9 cellular contexts compared by ENCODE assay signal in the genomic region with DNA sequence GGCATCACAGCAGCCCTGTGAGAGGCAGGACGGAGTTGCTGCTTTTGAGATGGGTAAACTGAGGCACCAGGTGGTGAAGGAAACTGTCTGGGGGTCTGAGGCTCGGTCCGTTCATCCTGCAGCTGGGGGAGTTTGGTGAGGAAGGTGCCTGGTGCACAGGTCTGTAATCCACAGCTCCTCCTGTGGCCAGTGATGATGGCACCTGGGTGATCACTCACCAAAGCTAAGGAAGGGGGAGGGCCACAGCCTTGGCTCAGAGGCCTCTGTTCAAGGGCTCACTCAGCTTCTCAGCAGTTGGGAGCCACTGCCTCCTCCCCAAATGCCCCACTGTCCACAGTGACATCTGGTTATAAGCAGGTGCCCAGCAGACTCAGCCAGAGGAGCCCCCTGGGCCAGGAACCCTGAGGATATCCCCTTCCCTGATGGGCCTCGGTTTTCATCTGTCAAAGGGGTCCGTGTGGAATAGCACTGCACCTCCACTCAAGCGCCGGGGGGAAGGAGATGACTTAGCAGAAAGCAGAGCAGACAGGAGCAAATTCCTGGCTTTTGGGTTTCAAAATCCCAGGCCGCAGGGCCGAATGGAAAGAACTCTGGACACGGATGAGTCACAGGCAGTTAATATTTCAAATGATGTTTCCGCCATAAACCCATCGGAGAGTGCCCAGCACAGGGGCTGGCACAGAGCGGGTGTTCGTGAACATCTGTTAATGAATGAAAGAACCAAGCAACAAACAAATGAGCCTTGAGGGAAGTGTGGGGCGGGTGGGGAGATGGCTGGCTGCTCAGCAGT.
DNase-seq lines count a peak whose midpoint lies in the region; ATAC-seq, FAIRE-seq and TF ChIP-seq lines count a peak whose summit lies in the region.
"Had no signal": no experiment of that assay in that cellular context is flagged by ENCODE, and none has a peak within 500 bp of the region (broad histone marks: within the 10 kb centered on the region; RNA-seq: fewer than 3 reads in every experiment).

No MANE protein-coding gene starts in this region.

- peak; percentile 86 for ATAC-seq in WTC11
- ATAC-seq in stimulated activated naive CD8-positive, alpha-beta T cell treated with anti-CD3 and anti-CD28 coated beads, Interleukin-15, Interleukin-2, amounts not matched to agents 100 U/mL and 50 U/mL, for 24 hours = no peak

- H3K9me3 ChIP-seq in A673 (ENCODE audit: low read depth, low read length, poor library complexity, severe bottlenecking) = no peaks in the 10 kb centered on the region
- H3K9me3 ChIP-seq in kidney (ENCODE audit: control insufficient read depth in 1 of 2, low read length in 2 of 2) = no peaks in the 10 kb centered on the region
- H3K9me3 ChIP-seq in tibial nerve = no peaks in the 10 kb centered on the region

- no peaks in the 10 kb centered on the region for H3K27me3 Mint-ChIP-seq in WTC11 (ENCODE audit: low read depth)
- H3K27me3 Mint-ChIP-seq in CD14-positive monocyte (ENCODE audit: low read depth in 3 of 3) = peaks cover 0 to 8% (median 0%) of the 10 kb centered on the region in 3 donors

- H3K36me3 ChIP-seq in A673 (ENCODE audit: insufficient read depth, low read length, poor library complexity, severe bottlenecking) (no peaks in the 10 kb centered on the region), kidney (ENCODE audit: control insufficient read depth in 1 of 2, insufficient read depth in 2 of 2, low read length in 2 of 2) (no peaks in the 10 kb centered on the region), tibial nerve (no peaks in the 10 kb centered on the region)

- TF ChIP-seq POLR2A in tibial nerve (IDR thresholded peaks at IDR 0.05) (no peak), GM12891 (IDR thresholded peaks at IDR 0.05; ENCODE audit: low read depth, low read length) (no peak)

- CTCF ChIA-PET in A673 (lab: Charles Lee) = no interaction called here
- CTCF ChIA-PET in WTC11 (lab: Charles Lee) = interaction anchor here (0.6 to 3.0 kb wide), 22 partner anchors 10 to 175 kb away, joined by 3 to 28 read pairs (median 4); no protein-coding TSS in a partner anchor

- TF ChIP-seq CTCF in A673 (conservative IDR thresholded peaks at IDR 0.05; ENCODE audit: low read depth, low read length) (peak; percentile 42), WTC11 (IDR thresholded peaks at IDR 0.05) (no peak), kidney (IDR thresholded peaks at IDR 0.05; ENCODE audit: borderline replicate concordance, extremely low read depth, insufficient read depth) (no peak), tibial nerve (IDR thresholded peaks at IDR 0.05) (no peak), CD14-positive monocyte (IDR thresholded peaks at IDR 0.05) (no peak)

- FAIRE-seq in kidney (lab: Jason Lieb, UNC) (no peak), GM12891 (lab: Jason Lieb, UNC) (no peak)

- no peak overlapping the region for H3K27ac ChIP-seq in A673 (ENCODE audit: low read depth, low read length, poor library complexity, severe bottlenecking)
- H3K27ac ChIP-seq in kidney (ENCODE audit: low read depth in 2 of 2, low read length in 2 of 2) = peak overlapping the region; percentile 43 to 49
- no peak overlapping the region for H3K27ac ChIP-seq in tibial nerve

- H3K4me1 ChIP-seq in A673 (ENCODE audit: insufficient read depth, low read length, poor library complexity, severe bottlenecking) = no peaks in the 10 kb centered on the region
- H3K4me1 ChIP-seq in kidney (ENCODE audit: control insufficient read depth in 1 of 2, insufficient read depth in 1 of 2, low read depth in 1 of 2, low read length in 2 of 2) = peaks cover 6 to 10% of the 10 kb centered on the region in 2 donors
- H3K4me1 ChIP-seq in tibial nerve = no peaks in the 10 kb centered on the region

- no peaks in the 10 kb centered on the region for H3K27me3 ChIP-seq in A673 (replicated peaks; ENCODE audit: insufficient read depth, low read depth, low read length, poor library complexity)
- H3K27me3 ChIP-seq in tibial nerve = no peaks in the 10 kb centered on the region

- no TSS peak for BruUV-seq in A673 (replicated peaks; lab: Mats Ljungman, UMichigan)

- H3K4me3 Mint-ChIP-seq in WTC11 (no peak overlapping the region), CD14-positive monocyte (no peak overlapping the region)
- H3K4me3 Mint-ChIP-seq: immature natural killer cell had no signal

- H3K36me3 Mint-ChIP-seq in WTC11 (no peaks in the 10 kb centered on the region), CD14-positive monocyte (no peaks in the 10 kb centered on the region)
- H3K36me3 Mint-ChIP-seq: immature natural killer cell had no signal

- intact Hi-C loops in A673 (cut with micrococcal nuclease; ENCODE audit: unreplicated experiment) (no loop called here), kidney (cut with DNase I) (no loop called here), CD14-positive monocyte (cut with micrococcal nuclease) (no loop called here)

- DNase-seq in A673 (ENCODE audit: low spot score) (no peak), GOT3 (lab: John Stamatoyannopoulos, UW) (peak; percentile 39), WTC11 (ENCODE audit: low spot score) (peak; percentile 62), kidney (peak; percentile 91), tibial nerve (ENCODE audit: low spot score in 2 of 2) (no peak), GM12891 (ENCODE audit: insufficient read length, low spot score) (no peak), CD14-positive monocyte (ENCODE audit: low spot score) (no peak)
- DNase-seq in stimulated activated naive CD8-positive, alpha-beta T cell treated with anti-CD3 and anti-CD28 coated beads, Interleukin-15, Interleukin-2, amounts not matched to agents 100 U/mL and 50 U/mL, for 24 hours = no peak
- DNase-seq: immature natural killer cell had no signal

- no peaks in the 10 kb centered on the region; the same call in 1 of the 2 replicates for H3K4me1 Mint-ChIP-seq in WTC11
- H3K4me1 Mint-ChIP-seq in CD14-positive monocyte = no peaks in the 10 kb centered on the region
- H3K4me1 Mint-ChIP-seq: immature natural killer cell had no signal

- TF ChIP-seq EP300 in tibial nerve (IDR thresholded peaks at IDR 0.05) = no peak

- no peak overlapping the region for H3K27ac Mint-ChIP-seq in WTC11
- no peak overlapping the region for H3K27ac Mint-ChIP-seq in CD14-positive monocyte

- H3K9ac ChIP-seq in kidney (ENCODE audit: low read length in 2 of 2) = peak overlapping the region in 1 of 2 donors; percentile 12

- H3K9me3 Mint-ChIP-seq in WTC11 (no peaks in the 10 kb centered on the region), CD14-positive monocyte (no peaks in the 10 kb centered on the region)
- H3K9me3 Mint-ChIP-seq: immature natural killer cell had no signal

- POLR2A ChIA-PET in A673 (lab: Charles Lee; ENCODE audit: low non-redundant PET) = interaction anchor here (0.7 kb wide), 1 partner anchor 250 kb away, joined by 3 read pairs; no protein-coding TSS in a partner anchor
- POLR2A ChIA-PET in WTC11 (lab: Charles Lee) = no interaction called here

- H3K4me3 ChIP-seq in A673 (ENCODE audit: low read depth, low read length, poor library complexity, severe bottlenecking) = no peak overlapping the region
- no peak overlapping the region for H3K4me3 ChIP-seq in kidney (ENCODE audit: low read length in 2 of 2)
- H3K4me3 ChIP-seq in tibial nerve = no peak overlapping the region

- WGBS in tibial nerve, 2 donors = 75 to 76% methylated on average over 15 of the region's 15 CpGs

TF ChIP-seq in WTC11, 78 proteins besides CTCF, POLR2A, EP300 and RAD21:
- TF ChIP-seq GTF2I (CRISPR knock-in tag; conservative IDR thresholded peaks at IDR 0.05) = no peak
- TF ChIP-seq KAT7 (CRISPR knock-in tag; IDR thresholded peaks at IDR 0.05; ENCODE audit: borderline replicate concordance) = no peak

TF ChIP-seq in GM12891, 5 proteins besides CTCF, POLR2A, EP300 and RAD21:
- no peak for TF ChIP-seq POU2F2 (IDR thresholded peaks at IDR 0.05; ENCODE audit: low read depth, low read length)
- TF ChIP-seq POLR2AphosphoS5 (IDR thresholded peaks at IDR 0.05; ENCODE audit: low read depth, low read length) = no peak
- no peak for TF ChIP-seq PAX5 (IDR thresholded peaks at IDR 0.05; ENCODE audit: insufficient read depth, low read length, severe bottlenecking)
- TF ChIP-seq SPI1 (IDR thresholded peaks at IDR 0.05; ENCODE audit: low read depth, low read length) = no peak
- no peak for TF ChIP-seq TAF1 (IDR thresholded peaks at IDR 0.05; ENCODE audit: low read depth, low read length)

Comparison
In these comparisons a context has a peak if more than half of its experiments do, and no peak if none do; other contexts are left out.
1. DNase-seq: peak in GOT3 (single experiment), WTC11 (single experiment) and kidney (single experiment); none in A673 (single experiment), tibial nerve (0 of 2), GM12891 (single experiment), stimulated activated naive CD8-positive, alpha-beta T cell treated with anti-CD3 and anti-CD28 coated beads, Interleukin-15, Interleukin-2, amounts not matched to agents 100 U/mL and 50 U/mL, for 24 hours (single experiment) and CD14-positive monocyte (single experiment).
2. H3K27ac ChIP-seq: peak in kidney (2 of 2); none in A673 (single experiment) and tibial nerve (0 of 4).